ENCODE assay signal across 8 cellular contexts in genomic region chr3:179323197-179323901, GRCh38. TPM values are rescaled to one million over a fixed set of nuclear protein-coding genes. Genes with fewer than 3 reads are reported as not detected.
DNase-seq lines count a peak whose midpoint lies in the region; ATAC-seq and TF ChIP-seq lines count a peak whose summit lies in the region.

No MANE protein-coding gene starts in this region.

- POLR2A ChIA-PET in OCI-LY7 (lab: Charles Lee), result interaction anchor here (0.5 to 3.6 kb wide), 8 partner anchors 9 to 714 kb away, joined by 3 to 27 read pairs (median 4); partner anchors contain the start of gene MFN1

- H3K36me3 Mint-ChIP-seq in stimulated activated naive B cell treated with anti-CD40 and anti-IgM and Interleukin-4, amounts not matched to agents 10 μg/mL and 1 μg/mL and 100 μg/mL, for 72 hours, result peaks cover 0 to 4% of the 10 kb centered on the region in 2 donors

- H3K4me1 ChIP-seq in OCI-LY7 (ENCODE audit: insufficient read depth, low read length, poor library complexity, severe bottlenecking), result peaks cover 24% of the 10 kb centered on the region
- peaks cover 10 to 45% (median 13%) of the 10 kb centered on the region in 3 donors for H3K4me1 ChIP-seq in esophagus squamous epithelium

- no peaks in the 10 kb centered on the region for H3K9me3 Mint-ChIP-seq in stimulated activated naive B cell treated with anti-CD40 and anti-IgM and Interleukin-4, amounts not matched to agents 10 μg/mL and 1 μg/mL and 100 μg/mL, for 72 hours

- no peaks in the 10 kb centered on the region for H3K9me3 ChIP-seq in OCI-LY7 (ENCODE audit: low read length)
- H3K9me3 ChIP-seq in esophagus squamous epithelium, result no peaks in the 10 kb centered on the region

- H3K27ac ChIP-seq in OCI-LY7 (ENCODE audit: low read depth, low read length, poor library complexity, severe bottlenecking) (peak overlapping the region; percentile 68), esophagus squamous epithelium (peak overlapping the region; percentile 90 to 97 (median 96))

- H3K4me3 ChIP-seq in OCI-LY7 (ENCODE audit: low read depth, low read length, poor library complexity, severe bottlenecking), result peak overlapping the region; percentile 90
- H3K4me3 ChIP-seq in esophagus squamous epithelium, result peak overlapping the region; percentile 76 to 91 (median 84)

- TF ChIP-seq CTCF in OCI-LY7 (conservative IDR thresholded peaks at IDR 0.05; ENCODE audit: low read length) (no peak; the same call in 1 of the 2 replicates), esophagus squamous epithelium (IDR thresholded peaks at IDR 0.05) (no peak)

- peak overlapping the region; percentile 81 for H3K4me2 ChIP-seq in OCI-LY7 (ENCODE audit: low read length)

- H3K27ac Mint-ChIP-seq in stimulated activated naive B cell treated with anti-CD40 and anti-IgM and Interleukin-4, amounts not matched to agents 10 μg/mL and 1 μg/mL and 100 μg/mL, for 72 hours, result peak overlapping the region; percentile 94

- CTCF ChIA-PET in OCI-LY7 (lab: Charles Lee; ENCODE audit: unreplicated experiment), result interaction anchor here (0.6 kb wide), 1 partner anchor 51 kb away, joined by 3 read pairs; no protein-coding TSS in a partner anchor

- intact Hi-C loops in OCI-LY7 (cut with micrococcal nuclease; ENCODE audit: unreplicated experiment), result loop anchor here (2.0 to 5.0 kb wide), 4 partner anchors 115 to 329 kb away; partner anchors contain the start of genes PIK3CA, USP13 and ZMAT3
- intact Hi-C loops in esophagus squamous epithelium (cut with DNase I), result no loop called here

- H3K27me3 ChIP-seq in esophagus squamous epithelium, result no peaks in the 10 kb centered on the region

- peaks cover 53% of the 10 kb centered on the region for H3K79me2 ChIP-seq in OCI-LY7 (ENCODE audit: insufficient read depth, low read depth, low read length)

- no peaks in the 10 kb centered on the region for H3K9me2 ChIP-seq in OCI-LY7 (ENCODE audit: insufficient read depth, low read length)

- H2AFZ ChIP-seq in OCI-LY7 (ENCODE audit: low read length), result peak overlapping the region; percentile 57

- H3K27me3 Mint-ChIP-seq in stimulated activated naive B cell treated with anti-CD40 and anti-IgM and Interleukin-4, amounts not matched to agents 10 μg/mL and 1 μg/mL and 100 μg/mL, for 72 hours, result no peaks in the 10 kb centered on the region

- peak overlapping the region; percentile 84 to 89 for H3K4me3 Mint-ChIP-seq in stimulated activated naive B cell treated with anti-CD40 and anti-IgM and Interleukin-4, amounts not matched to agents 10 μg/mL and 1 μg/mL and 100 μg/mL, for 72 hours

- TF ChIP-seq POLR2A in esophagus squamous epithelium (IDR thresholded peaks at IDR 0.05), result no peak

- peak; percentile 35 for ATAC-seq in GM19467 (IDR thresholded peaks at IDR 0.05; ENCODE audit: unreplicated experiment)
- ATAC-seq in HG03571 (IDR thresholded peaks at IDR 0.05; ENCODE audit: unreplicated experiment), result peak; percentile 34
- peak; percentile 69 to 71 for ATAC-seq in stimulated activated naive B cell treated with anti-CD40 and anti-IgM and Interleukin-4, amounts not matched to agents 10 μg/mL and 1 μg/mL and 100 μg/mL, for 72 hours (replicated peaks)

- DNase-seq in CMK (ENCODE audit: low read depth) (peak; percentile 25), OCI-LY7 (ENCODE audit: low spot score) (peak; percentile 79), esophagus squamous epithelium (lab: John Stamatoyannopoulos, UW) (peak; percentile 9), myocyte (ENCODE audit: low read depth) (peak; percentile 73)
- peak; percentile 74 to 75 for DNase-seq in activated T-cell treated with anti-CD3 and anti-CD28 coated beads, Interleukin-2, amount 50 U/mL, for 48 hours
- DNase-seq in stimulated activated naive B cell treated with anti-CD40 and anti-IgM and Interleukin-4, amounts not matched to agents 10 μg/mL and 1 μg/mL and 100 μg/mL, for 72 hours, result peak; percentile 70

- H3K36me3 ChIP-seq in OCI-LY7 (ENCODE audit: insufficient read depth, low read length) (peaks cover 40% of the 10 kb centered on the region), esophagus squamous epithelium (peaks cover 0 to 25% (median 0%) of the 10 kb centered on the region in 3 donors)

- no TSS peak for BruUV-seq in OCI-LY7 (replicated peaks; lab: Mats Ljungman, UMichigan)

- peaks cover 12% of the 10 kb centered on the region; the same call in 1 of the 2 replicates for H4K20me1 ChIP-seq in OCI-LY7 (ENCODE audit: insufficient read depth, low read length)

- H3K4me1 Mint-ChIP-seq in stimulated activated naive B cell treated with anti-CD40 and anti-IgM and Interleukin-4, amounts not matched to agents 10 μg/mL and 1 μg/mL and 100 μg/mL, for 72 hours, result peaks cover 17 to 35% of the 10 kb centered on the region in 2 donors

- 0 to 1% methylated on average over 8 to 26 of the region's 76 CpGs for WGBS in esophagus squamous epithelium, 2 donors

RNA-seq across cellular contexts. Expression of gene ZNF639, which starts 0.5 kb away (rescaled TPM):
- 44.3 and 61.3 TPM in 2 replicates for total RNA-seq in OCI-LY7 (2014; rRNA removed; shearing (Covaris generic))
- total RNA-seq in OCI-LY7 (2022), result 59.3 and 63.5 TPM in 2 replicates
- total RNA-seq in esophagus squamous epithelium, result 10 to 100 TPM; 10.0 to 43.6 (median 33.9) TPM
- 53.6 and 55.2 TPM in 2 replicates for total RNA-seq in myocyte
- polyA plus RNA-seq in myocyte (2012), result 18.0 TPM

RNA-seq across cellular contexts. Expression of gene MFN1, which starts 24.2 kb away (rescaled TPM):
- 23.0 and 31.7 TPM in 2 replicates for total RNA-seq in OCI-LY7 (2014; rRNA removed; shearing (Covaris generic))
- total RNA-seq in OCI-LY7 (2022), result 41.8 and 45.1 TPM in 2 replicates
- 10 to 100 TPM; 25.2 to 55.3 (median 38.2) TPM for total RNA-seq in esophagus squamous epithelium
- total RNA-seq in myocyte, result 51.0 and 78.1 TPM in 2 replicates
- polyA plus RNA-seq in myocyte (2012), result 19.4 TPM

Comparison
In these comparisons a context has a peak if more than half of its experiments do, and no peak if none do; other contexts are left out.
1. Peak in every context shown above with its lines: DNase-seq, ATAC-seq, H3K4me3 ChIP-seq and H3K27ac ChIP-seq.
2. DNase-seq: peak in every context shown above with its lines; median percentile 79 in OCI-LY7; 74 in activated T-cell treated with anti-CD3 and anti-CD28 coated beads, Interleukin-2, amount 50 U/mL, for 48 hours; 73 in myocyte; 70 in stimulated activated naive B cell treated with anti-CD40 and anti-IgM and Interleukin-4, amounts not matched to agents 10 μg/mL and 1 μg/mL and 100 μg/mL, for 72 hours; 25 in CMK; 9 in esophagus squamous epithelium.